25 cellular contexts compared by ENCODE assay signal in genomic region chr2:199466704-199467461, GRCh38. TPM values are rescaled to one million over a fixed set of nuclear protein-coding genes. Genes with fewer than 3 reads are reported as not detected.
DNase-seq lines count a peak whose midpoint lies in the region; ATAC-seq and TF ChIP-seq lines count a peak whose summit lies in the region.
"Had no signal": no experiment of that assay in that cellular context is flagged by ENCODE, and none has a peak within 500 bp of the region (broad histone marks: within the 10 kb centered on the region; RNA-seq: fewer than 3 reads in every experiment).

No MANE protein-coding gene starts in this region.

- H3K9ac ChIP-seq in iPS-20b (ENCODE audit: low read depth, low read length): no peak overlapping the region

- no peak for TF ChIP-seq CTCF in dorsolateral prefrontal cortex (IDR thresholded peaks at IDR 0.05 in 54 of 56, conservative IDR thresholded peaks at IDR 0.05 in 2 of 56; ENCODE audit: low read depth in 1 of 56, partially characterized antibody in 56 of 56)

- peaks cover 17% of the 10 kb centered on the region for H3K4me1 ChIP-seq in iPS-20b (ENCODE audit: insufficient read depth, low read length)

- H3K36me3 ChIP-seq in iPS-20b (ENCODE audit: insufficient read depth, low read depth, low read length): no peaks in the 10 kb centered on the region
- H3K36me3 ChIP-seq: breast epithelium, thyroid gland had no signal

- H3K27me3 ChIP-seq in dorsolateral prefrontal cortex (peaks cover 0 to 100% (median 86%) of the 10 kb centered on the region in 45 donors), iPS-20b (ENCODE audit: insufficient read depth, low read length) (peaks cover 100% of the 10 kb centered on the region)

- H3K4me1 Mint-ChIP-seq in activated CD4-positive, alpha-beta T cell treated with anti-CD3 and anti-CD28 coated beads, Interleukin-2, amount 10 ng/mL, durations not matched to agents 24 days and 14 days: peaks cover 6% of the 10 kb centered on the region
- H3K4me1 Mint-ChIP-seq in activated T-cell treated with anti-CD3 and anti-CD28 coated beads, Interleukin-2, amount 50 U/mL, for 4 hours (ENCODE audit: low read depth): peaks cover 11% of the 10 kb centered on the region

- peaks cover 81% of the 10 kb centered on the region for H3K27me3 Mint-ChIP-seq in activated CD4-positive, alpha-beta T cell treated with anti-CD3 and anti-CD28 coated beads, Interleukin-2, amount 10 ng/mL, durations not matched to agents 24 days and 14 days
- peaks cover 92% of the 10 kb centered on the region for H3K27me3 Mint-ChIP-seq in activated T-cell treated with anti-CD3 and anti-CD28 coated beads, Interleukin-2, amount 50 U/mL, for 4 hours (ENCODE audit: low read depth)

- peaks cover 13% of the 10 kb centered on the region for H3K9me3 Mint-ChIP-seq in activated CD4-positive, alpha-beta T cell treated with anti-CD3 and anti-CD28 coated beads, Interleukin-2, amount 10 ng/mL, durations not matched to agents 24 days and 14 days
- peaks cover 11% of the 10 kb centered on the region for H3K9me3 Mint-ChIP-seq in activated T-cell treated with anti-CD3 and anti-CD28 coated beads, Interleukin-2, amount 50 U/mL, for 4 hours
- H3K9me3 Mint-ChIP-seq: activated naive CD8-positive, alpha-beta T cell treated with anti-CD3 and anti-CD28 coated beads, Interleukin-2, amount 50 U/mL, for 24 hours; CD8-positive, alpha-beta T cell had no signal

- no peak overlapping the region for H3K4me3 Mint-ChIP-seq in activated CD4-positive, alpha-beta T cell treated with anti-CD3 and anti-CD28 coated beads, Interleukin-2, amount 10 ng/mL, durations not matched to agents 24 days and 14 days
- no peak overlapping the region for H3K4me3 Mint-ChIP-seq in activated T-cell treated with anti-CD3 and anti-CD28 coated beads, Interleukin-2, amount 50 U/mL, for 4 hours
- H3K4me3 Mint-ChIP-seq: activated naive CD8-positive, alpha-beta T cell treated with anti-CD3 and anti-CD28 coated beads, Interleukin-2, amount 50 U/mL, for 24 hours; CD8-positive, alpha-beta T cell had no signal

- peak overlapping the region in 11 of 59 donors; percentile 3 to 64 (median 23) for H3K4me3 ChIP-seq in dorsolateral prefrontal cortex
- peak overlapping the region; percentile 61 for H3K4me3 ChIP-seq in iPS-20b (ENCODE audit: low read length)
- H3K4me3 ChIP-seq: breast epithelium, coronary artery, K562, SK-N-MC, thyroid gland had no signal

- intact Hi-C loops in activated CD4-positive, alpha-beta T cell treated with anti-CD3 and anti-CD28 coated beads, Interleukin-2, amount 10 ng/mL, durations not matched to agents 24 days and 14 days (cut with micrococcal nuclease): no loop called here
- intact Hi-C loops in dorsolateral prefrontal cortex (cut with DNase I): loop anchor here (10.0 kb wide), 4 partner anchors 202 to 452 kb away; partner anchors contain the start of gene FTCDNL1 (in 1 of the 2)

- ATAC-seq in activated T-cell treated with anti-CD3 and anti-CD28 coated beads, Interleukin-2, amount 50 U/mL, for 4 hours: no peak
- ATAC-seq in HG02981 (IDR thresholded peaks at IDR 0.05; ENCODE audit: unreplicated experiment) (no peak), HG02938 (IDR thresholded peaks at IDR 0.05; ENCODE audit: unreplicated experiment) (no peak)
- ATAC-seq: activated naive CD8-positive, alpha-beta T cell treated with anti-CD3 and anti-CD28 coated beads, Interleukin-2, amount 50 U/mL, for 24 hours; CD8-positive, alpha-beta T cell; K562 had no signal

- H3K36me3 Mint-ChIP-seq in activated CD4-positive, alpha-beta T cell treated with anti-CD3 and anti-CD28 coated beads, Interleukin-2, amount 10 ng/mL, durations not matched to agents 24 days and 14 days (ENCODE audit: low read depth): peaks cover 8% of the 10 kb centered on the region
- no peaks in the 10 kb centered on the region for H3K36me3 Mint-ChIP-seq in activated T-cell treated with anti-CD3 and anti-CD28 coated beads, Interleukin-2, amount 50 U/mL, for 4 hours (ENCODE audit: insufficient read depth)
- H3K36me3 Mint-ChIP-seq: CD8-positive, alpha-beta T cell had no signal

- DNase-seq in activated CD4-positive, alpha-beta T cell treated with anti-CD3 and anti-CD28 coated beads, Interleukin-2, amount 10 ng/mL, durations not matched to agents 24 days and 14 days: peak; percentile 53
- no peak for DNase-seq in activated CD4-positive, alpha-beta T cell treated with anti-CD3 and anti-CD28 coated beads, Interleukin-2, amount 50 U/mL, for 4 hours
- DNase-seq in dorsolateral prefrontal cortex: no peak
- DNase-seq in activated T-cell treated with anti-CD3 and anti-CD28 coated beads, Interleukin-2, amount 50 U/mL, for 4 hours: no peak
- DNase-seq: activated CD8-positive, alpha-beta memory T cell treated with anti-CD3 and anti-CD28 coated beads, Interleukin-2, amount 50 U/mL, for 48 hours; activated effector memory CD4-positive, alpha-beta T cell treated with Interleukin-2 at 50 U/mL for 16 hours; activated naive CD8-positive, alpha-beta T cell treated with anti-CD3 and anti-CD28 coated beads, Interleukin-2, amount 50 U/mL, for 24 hours; AML-193; CD8-positive, alpha-beta T cell; NCI-H1436 treated with DMSO at 0.1 percent for 48 hours; NCI-H510A treated with DMSO at 0.1 percent for 48 hours; nucleus accumbens; stimulated activated CD4-positive, alpha-beta T cell treated with anti-CD3 and anti-CD28 coated beads, Interleukin-4, amount 100 ng/mL, for 24 hours; stimulated activated naive CD4-positive, alpha-beta T cell treated with Interleukin-2 at 50 U/mL for 16 hours; T-helper 2 cell; thyroid gland had no signal

- H3K27ac ChIP-seq in dorsolateral prefrontal cortex (peak overlapping the region in 52 of 59 donors; percentile 4 to 96 (median 74)), iPS-20b (ENCODE audit: low read length) (no peak overlapping the region), temporal lobe (ENCODE audit: low read depth, low read length) (peak overlapping the region; percentile 38)
- H3K27ac ChIP-seq: 22Rv1, breast epithelium, coronary artery, SK-N-MC, thyroid gland had no signal

- no peak overlapping the region for H3K27ac Mint-ChIP-seq in activated CD4-positive, alpha-beta T cell treated with anti-CD3 and anti-CD28 coated beads, Interleukin-2, amount 10 ng/mL, durations not matched to agents 24 days and 14 days
- H3K27ac Mint-ChIP-seq: activated naive CD8-positive, alpha-beta T cell treated with anti-CD3 and anti-CD28 coated beads, Interleukin-2, amount 50 U/mL, for 24 hours; CD8-positive, alpha-beta T cell had no signal

- peaks cover 4% of the 10 kb centered on the region; the same call in 1 of the 2 replicates for H3K9me3 ChIP-seq in iPS-20b (ENCODE audit: insufficient read depth, low read depth, low read length)
- H3K9me3 ChIP-seq: breast epithelium, thyroid gland had no signal

RNA-seq across cellular contexts. Expression of gene SATB2, which starts 9.1 kb away (rescaled TPM):
- 0.07 TPM in 1 of 2 replicates, not detected in the other for total RNA-seq in activated CD4-positive, alpha-beta T cell treated with anti-CD3 and anti-CD28 coated beads, Interleukin-2, amount 10 ng/mL, durations not matched to agents 24 days and 14 days
- total RNA-seq in dorsolateral prefrontal cortex (100 to 1,000 TPM in 117 of 120 experiments, 10 to 100 TPM in 3; 77.2 to 202 (median 149) TPM), temporal lobe (310 TPM)
- under 1 TPM; 0.14 to 0.30 (median 0.18) TPM for total RNA-seq in activated T-cell treated with anti-CD3 and anti-CD28 coated beads, Interleukin-2, amount 50 U/mL, for 4 hours
- total RNA-seq: CD8-positive, alpha-beta T cell had no signal

Comparison
In these comparisons a context has a peak if more than half of its experiments do, and no peak if none do; other contexts are left out.
1. RNA of gene SATB2, which starts 9.1 kb away (total RNA-seq): 310 TPM in temporal lobe (single experiment) and 77.2 to 202 TPM in dorsolateral prefrontal cortex; 0.14 to 0.30 TPM in activated T-cell treated with anti-CD3 and anti-CD28 coated beads, Interleukin-2, amount 50 U/mL, for 4 hours and 0.07 TPM in activated CD4-positive, alpha-beta T cell treated with anti-CD3 and anti-CD28 coated beads, Interleukin-2, amount 10 ng/mL, durations not matched to agents 24 days and 14 days; every median in the first group is over 10 times any median in the second.